Comparison of ENCODE assay signal across 39 cellular contexts in the genomic region with DNA sequence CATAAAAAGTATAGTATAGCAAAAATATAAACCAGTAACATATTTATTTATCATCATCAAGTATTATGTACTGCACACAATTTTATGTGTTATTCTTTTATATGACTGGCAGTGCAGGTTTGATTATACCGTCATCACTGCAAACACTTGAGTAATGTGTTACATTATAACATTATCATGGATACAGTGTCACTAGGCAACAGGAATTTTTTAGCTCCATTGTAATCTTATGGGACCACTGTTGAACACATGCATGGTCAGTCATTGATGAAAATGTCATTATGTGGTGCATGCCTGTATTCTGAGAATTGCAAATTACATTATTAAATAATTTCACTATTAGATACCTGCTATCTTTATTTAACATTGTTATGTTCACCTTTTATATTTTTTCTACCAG. TPM values are rescaled to one million over a fixed set of nuclear protein-coding genes. Genes with fewer than 3 reads are reported as not detected.
"Had no signal": no experiment of that assay in that cellular context is flagged by ENCODE, and none has a peak within 500 bp of the region (broad histone marks: within the 10 kb centered on the region; RNA-seq: fewer than 3 reads in every experiment).

No MANE protein-coding gene starts in this region.

- DNase-seq: activated B cell treated with CpG ODN at 0.5 μM for 24 hours; activated CD4-positive, alpha-beta memory T cell treated with anti-CD3 and anti-CD28 coated beads for 36 hours; activated CD4-positive, alpha-beta T cell treated with anti-CD3 and anti-CD28 coated beads for 4 hours; activated CD4-positive, alpha-beta T cell treated with anti-CD3 and anti-CD28 coated beads, Interleukin-2, amount 10 ng/mL, durations not matched to agents 24 days and 14 days; activated CD4-positive, alpha-beta T cell treated with anti-CD3 and anti-CD28 coated beads, Interleukin-2, amount 50 U/mL, for 1 hour; activated CD4-positive, alpha-beta T cell treated with anti-CD3 and anti-CD28 coated beads, Interleukin-2, amount 50 U/mL, for 4 hours; activated CD4-positive, CD25-positive, alpha-beta regulatory T cell treated with anti-CD3 and anti-CD28 coated beads, Interleukin-2, amount 50 U/mL, for 72 hours; activated CD8-positive, alpha-beta memory T cell treated with anti-CD3 and anti-CD28 coated beads, Interleukin-2, amount 50 U/mL, for 4 hours; activated CD8-positive, alpha-beta T cell treated with anti-CD3 and anti-CD28 coated beads for 36 hours; activated effector memory CD4-positive, alpha-beta T cell treated with anti-CD3 and anti-CD28 coated beads, Interleukin-2, amount 50 U/mL, for 16 hours; activated gamma-delta T cell treated with Interleukin-2 at 50 U/mL for 16 hours; activated naive CD4-positive, alpha-beta T cell; activated naive CD4-positive, alpha-beta T cell treated with anti-CD3 and anti-CD28 coated beads for 36 hours; activated naive CD4-positive, alpha-beta T cell treated with anti-CD3 and anti-CD28 coated beads, Interleukin-2, amount 50 U/mL, for 16 hours; activated naive CD8-positive, alpha-beta T cell treated with anti-CD3 and anti-CD28 coated beads for 36 hours; activated T-cell treated with anti-CD3 and anti-CD28 coated beads for 4 hours; activated T-cell treated with anti-CD3 and anti-CD28 coated beads, Interleukin-2, amount 50 U/mL, for 1 hour; activated T-cell treated with anti-CD3 and anti-CD28 coated beads, Interleukin-2, amount 50 U/mL, for 4 hours; activated T-cell treated with anti-CD3 and anti-CD28 coated beads, Interleukin-2, amount 50 U/mL, for 72 hours; adrenal gland; amniotic stem cell; aorta; body of pancreas; brain microvascular endothelial cell; central memory CD4-positive, alpha-beta T cell; T-helper 2 cell; T-helper 9 cell had no signal

- H3K36me3 Mint-ChIP-seq: activated CD4-positive, alpha-beta memory T cell treated with anti-CD3 and anti-CD28 coated beads for 36 hours; activated naive CD4-positive, alpha-beta T cell treated with anti-CD3 and anti-CD28 coated beads, Interleukin-2, amount 50 U/mL, for 72 hours; activated naive CD8-positive, alpha-beta T cell treated with anti-CD3 and anti-CD28 coated beads for 36 hours had no signal

- H3K9me3 Mint-ChIP-seq: activated CD4-positive, alpha-beta T cell treated with anti-CD3 and anti-CD28 coated beads, Interleukin-2, amount 10 ng/mL, durations not matched to agents 24 days and 14 days; activated CD8-positive, alpha-beta T cell treated with anti-CD3 and anti-CD28 coated beads for 36 hours; activated T-cell treated with anti-CD3 and anti-CD28 coated beads, Interleukin-2, amount 50 U/mL, for 4 hours; activated T-helper 17 cell treated with anti-CD3 and anti-CD28 coated beads, Interleukin-2, amount 50 U/mL, for 72 hours; T-helper 1 cell treated with Interleukin-12 subunit alpha and Interleukin-12 subunit beta and Interleukin-4 antibody, amounts not matched to agents 30 μg/mL and 1 μg/mL, for 36 hours; T-helper 2 cell treated with Interferon-gamma antibody and Interleukin-4, amounts not matched to agents 5 μg/mL and 100 μg/mL, for 36 hours had no signal

- H3K27ac ChIP-seq: adrenal gland, body of pancreas, brain microvascular endothelial cell, breast epithelium, VCaP had no signal

- H3K27ac Mint-ChIP-seq: activated B cell treated with CpG ODN at 0.5 μM for 24 hours; activated CD4-positive, alpha-beta memory T cell treated with anti-CD3 and anti-CD28 coated beads for 36 hours; activated CD4-positive, alpha-beta T cell treated with anti-CD3 and anti-CD28 coated beads, Interleukin-2, amount 10 ng/mL, durations not matched to agents 24 days and 14 days; activated CD8-positive, alpha-beta T cell treated with anti-CD3 and anti-CD28 coated beads for 36 hours; activated naive CD4-positive, alpha-beta T cell treated with anti-CD3 and anti-CD28 coated beads for 36 hours; activated naive CD4-positive, alpha-beta T cell treated with anti-CD3 and anti-CD28 coated beads, Interleukin-2, amount 50 U/mL, for 72 hours; activated naive CD8-positive, alpha-beta T cell treated with anti-CD3 and anti-CD28 coated beads for 36 hours; activated T-cell treated with anti-CD3 and anti-CD28 coated beads, Interleukin-2, amount 50 U/mL, for 72 hours; activated T-helper 1 cell treated with anti-CD3 and anti-CD28 coated beads, Interleukin-12 subunit alpha, Interleukin-12 subunit beta, Interleukin-2, Interleukin-4 antibody, amounts not matched to agents 30 ng/mL and 10 ng/mL and 1 ng/mL, durations not matched to agents 14 hours and 24 hours and 36 hours; activated T-helper 17 cell treated with anti-CD3 and anti-CD28 coated beads, Interleukin-2, amount 50 U/mL, for 72 hours; T-helper 1 cell treated with Interleukin-12 subunit alpha and Interleukin-12 subunit beta and Interleukin-4 antibody, amounts not matched to agents 30 μg/mL and 1 μg/mL, for 36 hours; T-helper 2 cell treated with Interferon-gamma antibody and Interleukin-4, amounts not matched to agents 5 μg/mL and 100 μg/mL, for 36 hours had no signal

- H3K4me1 ChIP-seq: adrenal gland, body of pancreas, breast epithelium had no signal

- H3K27me3 ChIP-seq: adrenal gland, body of pancreas, brain microvascular endothelial cell, breast epithelium had no signal

- H3K4me1 Mint-ChIP-seq: activated B cell treated with CpG ODN at 0.5 μM for 24 hours; activated CD4-positive, alpha-beta T cell treated with anti-CD3 and anti-CD28 coated beads, Interleukin-2, amount 10 ng/mL, durations not matched to agents 24 days and 14 days; activated naive CD8-positive, alpha-beta T cell treated with anti-CD3 and anti-CD28 coated beads for 36 hours; activated T-helper 17 cell treated with anti-CD3 and anti-CD28 coated beads, Interleukin-2, amount 50 U/mL, for 72 hours had no signal

- H3K36me3 ChIP-seq: adrenal gland, brain microvascular endothelial cell, breast epithelium had no signal

- H3K9me3 ChIP-seq: adrenal gland, body of pancreas had no signal

- ATAC-seq: activated CD8-positive, alpha-beta T cell treated with anti-CD3 and anti-CD28 coated beads for 36 hours; activated naive CD4-positive, alpha-beta T cell treated with anti-CD3 and anti-CD28 coated beads, Interleukin-2, amount 50 U/mL, for 72 hours; activated T-cell treated with anti-CD3 and anti-CD28 coated beads, Interleukin-2, amount 50 U/mL, for 4 hours; activated T-cell treated with anti-CD3 and anti-CD28 coated beads, Interleukin-2, amount 50 U/mL, for 72 hours; activated T-helper 17 cell treated with anti-CD3 and anti-CD28 coated beads, Interleukin-2, amount 50 U/mL, for 72 hours; body of pancreas had no signal

- FAIRE-seq: astrocyte, TTC549 had no signal

- H3K4me3 ChIP-seq: adrenal gland, body of pancreas, breast epithelium had no signal

- H3K4me3 Mint-ChIP-seq: activated B cell treated with CpG ODN at 0.5 μM for 24 hours; activated CD4-positive, alpha-beta memory T cell treated with anti-CD3 and anti-CD28 coated beads for 36 hours; activated CD4-positive, alpha-beta T cell treated with anti-CD3 and anti-CD28 coated beads, Interleukin-2, amount 10 ng/mL, durations not matched to agents 24 days and 14 days; activated CD8-positive, alpha-beta T cell treated with anti-CD3 and anti-CD28 coated beads for 36 hours; activated naive CD4-positive, alpha-beta T cell treated with anti-CD3 and anti-CD28 coated beads for 36 hours; activated naive CD8-positive, alpha-beta T cell treated with anti-CD3 and anti-CD28 coated beads for 36 hours; activated T-cell treated with anti-CD3 and anti-CD28 coated beads, Interleukin-2, amount 50 U/mL, for 4 hours; activated T-cell treated with anti-CD3 and anti-CD28 coated beads, Interleukin-2, amount 50 U/mL, for 72 hours; activated T-helper 1 cell treated with anti-CD3 and anti-CD28 coated beads, Interleukin-12 subunit alpha, Interleukin-12 subunit beta, Interleukin-2, Interleukin-4 antibody, amounts not matched to agents 30 ng/mL and 10 ng/mL and 1 ng/mL, durations not matched to agents 14 hours and 24 hours and 36 hours; activated T-helper 17 cell treated with anti-CD3 and anti-CD28 coated beads, Interleukin-2, amount 50 U/mL, for 72 hours; T-helper 1 cell treated with Interleukin-12 subunit alpha and Interleukin-12 subunit beta and Interleukin-4 antibody, amounts not matched to agents 30 μg/mL and 1 μg/mL, for 36 hours; T-helper 2 cell treated with Interferon-gamma antibody and Interleukin-4, amounts not matched to agents 5 μg/mL and 100 μg/mL, for 36 hours had no signal

RNA-seq across cellular contexts. Expression of a gene that starts 29.1 kb away (rescaled TPM):
- total RNA-seq: activated B cell treated with CpG ODN at 0.5 μM for 24 hours; activated CD4-positive, alpha-beta memory T cell treated with anti-CD3 and anti-CD28 coated beads for 36 hours; activated CD4-positive, alpha-beta T cell treated with anti-CD3 and anti-CD28 coated beads, Interleukin-2, amount 10 ng/mL, durations not matched to agents 24 days and 14 days; activated CD8-positive, alpha-beta memory T cell treated with anti-CD3 and anti-CD28 coated beads for 36 hours; activated CD8-positive, alpha-beta T cell treated with anti-CD3 and anti-CD28 coated beads for 36 hours; activated naive CD4-positive, alpha-beta T cell treated with anti-CD3 and anti-CD28 coated beads for 36 hours; activated naive CD4-positive, alpha-beta T cell treated with anti-CD3 and anti-CD28 coated beads, Interleukin-2, amount 50 U/mL, for 72 hours; activated naive CD8-positive, alpha-beta T cell treated with anti-CD3 and anti-CD28 coated beads for 36 hours; activated T-cell treated with anti-CD3 and anti-CD28 coated beads, Interleukin-2, amount 50 U/mL, for 4 hours; activated T-cell treated with anti-CD3 and anti-CD28 coated beads, Interleukin-2, amount 50 U/mL, for 72 hours; activated T-helper 1 cell treated with anti-CD3 and anti-CD28 coated beads, Interleukin-12 subunit alpha, Interleukin-12 subunit beta, Interleukin-2, Interleukin-4 antibody, amounts not matched to agents 30 ng/mL and 10 ng/mL and 1 ng/mL, durations not matched to agents 14 hours and 24 hours and 36 hours; activated T-helper 17 cell treated with anti-CD3 and anti-CD28 coated beads, Interleukin-2, amount 50 U/mL, for 72 hours; adrenal gland; aorta; astrocyte; body of pancreas; breast epithelium; cardiac septum had no signal
- polyA plus RNA-seq: adrenal gland, aorta had no signal

RNA-seq across cellular contexts. Expression of a gene that starts 33.7 kb away (rescaled TPM):
- total RNA-seq: activated B cell treated with CpG ODN at 0.5 μM for 24 hours; activated CD4-positive, alpha-beta memory T cell treated with anti-CD3 and anti-CD28 coated beads for 36 hours; activated CD4-positive, alpha-beta T cell treated with anti-CD3 and anti-CD28 coated beads, Interleukin-2, amount 10 ng/mL, durations not matched to agents 24 days and 14 days; activated CD8-positive, alpha-beta memory T cell treated with anti-CD3 and anti-CD28 coated beads for 36 hours; activated CD8-positive, alpha-beta T cell treated with anti-CD3 and anti-CD28 coated beads for 36 hours; activated naive CD4-positive, alpha-beta T cell treated with anti-CD3 and anti-CD28 coated beads for 36 hours; activated naive CD4-positive, alpha-beta T cell treated with anti-CD3 and anti-CD28 coated beads, Interleukin-2, amount 50 U/mL, for 72 hours; activated naive CD8-positive, alpha-beta T cell treated with anti-CD3 and anti-CD28 coated beads for 36 hours; activated T-cell treated with anti-CD3 and anti-CD28 coated beads, Interleukin-2, amount 50 U/mL, for 4 hours; activated T-cell treated with anti-CD3 and anti-CD28 coated beads, Interleukin-2, amount 50 U/mL, for 72 hours; activated T-helper 1 cell treated with anti-CD3 and anti-CD28 coated beads, Interleukin-12 subunit alpha, Interleukin-12 subunit beta, Interleukin-2, Interleukin-4 antibody, amounts not matched to agents 30 ng/mL and 10 ng/mL and 1 ng/mL, durations not matched to agents 14 hours and 24 hours and 36 hours; activated T-helper 17 cell treated with anti-CD3 and anti-CD28 coated beads, Interleukin-2, amount 50 U/mL, for 72 hours; adrenal gland; aorta; astrocyte; body of pancreas; cardiac septum; cerebellum had no signal
- polyA plus RNA-seq: adrenal gland had no signal

RNA-seq across cellular contexts. Expression of a gene that starts 42.3 kb away (rescaled TPM):
- total RNA-seq: activated B cell treated with CpG ODN at 0.5 μM for 24 hours; activated CD4-positive, alpha-beta memory T cell treated with anti-CD3 and anti-CD28 coated beads for 36 hours; activated CD4-positive, alpha-beta T cell treated with anti-CD3 and anti-CD28 coated beads, Interleukin-2, amount 10 ng/mL, durations not matched to agents 24 days and 14 days; activated CD8-positive, alpha-beta memory T cell treated with anti-CD3 and anti-CD28 coated beads for 36 hours; activated CD8-positive, alpha-beta T cell treated with anti-CD3 and anti-CD28 coated beads for 36 hours; activated naive CD4-positive, alpha-beta T cell treated with anti-CD3 and anti-CD28 coated beads for 36 hours; activated naive CD4-positive, alpha-beta T cell treated with anti-CD3 and anti-CD28 coated beads, Interleukin-2, amount 50 U/mL, for 72 hours; activated naive CD8-positive, alpha-beta T cell treated with anti-CD3 and anti-CD28 coated beads for 36 hours; activated T-cell treated with anti-CD3 and anti-CD28 coated beads, Interleukin-2, amount 50 U/mL, for 4 hours; activated T-cell treated with anti-CD3 and anti-CD28 coated beads, Interleukin-2, amount 50 U/mL, for 72 hours; activated T-helper 1 cell treated with anti-CD3 and anti-CD28 coated beads, Interleukin-12 subunit alpha, Interleukin-12 subunit beta, Interleukin-2, Interleukin-4 antibody, amounts not matched to agents 30 ng/mL and 10 ng/mL and 1 ng/mL, durations not matched to agents 14 hours and 24 hours and 36 hours; activated T-helper 17 cell treated with anti-CD3 and anti-CD28 coated beads, Interleukin-2, amount 50 U/mL, for 72 hours; adrenal gland; aorta; astrocyte; body of pancreas; breast epithelium; cardiac septum; cerebellum had no signal
- polyA plus RNA-seq: adrenal gland, aorta had no signal

RNA-seq across cellular contexts. Expression of a gene that starts 54.5 kb away (rescaled TPM):
- total RNA-seq: activated B cell treated with CpG ODN at 0.5 μM for 24 hours; activated CD4-positive, alpha-beta memory T cell treated with anti-CD3 and anti-CD28 coated beads for 36 hours; activated CD4-positive, alpha-beta T cell treated with anti-CD3 and anti-CD28 coated beads, Interleukin-2, amount 10 ng/mL, durations not matched to agents 24 days and 14 days; activated CD8-positive, alpha-beta memory T cell treated with anti-CD3 and anti-CD28 coated beads for 36 hours; activated CD8-positive, alpha-beta T cell treated with anti-CD3 and anti-CD28 coated beads for 36 hours; activated naive CD4-positive, alpha-beta T cell treated with anti-CD3 and anti-CD28 coated beads for 36 hours; activated naive CD4-positive, alpha-beta T cell treated with anti-CD3 and anti-CD28 coated beads, Interleukin-2, amount 50 U/mL, for 72 hours; activated naive CD8-positive, alpha-beta T cell treated with anti-CD3 and anti-CD28 coated beads for 36 hours; activated T-cell treated with anti-CD3 and anti-CD28 coated beads, Interleukin-2, amount 50 U/mL, for 4 hours; activated T-cell treated with anti-CD3 and anti-CD28 coated beads, Interleukin-2, amount 50 U/mL, for 72 hours; activated T-helper 1 cell treated with anti-CD3 and anti-CD28 coated beads, Interleukin-12 subunit alpha, Interleukin-12 subunit beta, Interleukin-2, Interleukin-4 antibody, amounts not matched to agents 30 ng/mL and 10 ng/mL and 1 ng/mL, durations not matched to agents 14 hours and 24 hours and 36 hours; activated T-helper 17 cell treated with anti-CD3 and anti-CD28 coated beads, Interleukin-2, amount 50 U/mL, for 72 hours; adrenal gland; aorta; astrocyte; body of pancreas; breast epithelium; cardiac septum; cerebellum had no signal
- polyA plus RNA-seq: adrenal gland, aorta had no signal
